20 cellular contexts compared by ENCODE assay signal in the genomic region with DNA sequence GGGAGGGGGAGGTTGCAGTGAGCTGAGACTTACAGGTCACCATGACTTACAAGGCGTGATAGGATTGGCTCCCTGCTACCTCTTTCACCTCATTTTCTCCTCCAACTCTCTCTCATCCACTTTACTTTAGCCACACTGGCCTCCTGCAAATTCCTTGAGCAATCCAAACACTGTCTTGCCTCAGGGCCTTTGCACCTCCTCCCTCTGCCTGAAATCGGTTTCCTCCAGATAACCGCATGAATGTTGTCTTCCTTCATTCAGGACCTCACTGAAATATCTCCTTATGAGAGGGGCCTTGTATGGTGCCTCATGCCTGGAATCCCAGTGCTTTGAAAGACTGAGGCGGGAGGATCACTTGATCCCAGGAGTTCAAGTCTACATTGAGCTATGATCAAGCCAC. TPM values are rescaled to one million over a fixed set of nuclear protein-coding genes. Genes with fewer than 3 reads are reported as not detected.
DNase-seq lines count a peak whose midpoint lies in the region; ATAC-seq and TF ChIP-seq lines count a peak whose summit lies in the region.
"Had no signal": no experiment of that assay in that cellular context is flagged by ENCODE, and none has a peak within 500 bp of the region (broad histone marks: within the 10 kb centered on the region; RNA-seq: fewer than 3 reads in every experiment).

No MANE protein-coding gene starts in this region.

- CTCF ChIA-PET in PC-3 (lab: Charles Lee): no interaction called here

- H3K27ac Mint-ChIP-seq in natural killer cell treated with Interleukin-12 subunit alpha and Interleukin-12 subunit beta and Interleukin-15 and Interleukin-18, amount 100 ng/mL, for 72 hours: no peak overlapping the region
- H3K27ac Mint-ChIP-seq in natural killer cell (no peak overlapping the region), osteocyte (ENCODE audit: unreplicated experiment) (no peak overlapping the region)
- peak overlapping the region; percentile 32 for H3K27ac Mint-ChIP-seq in stimulated activated naive B cell treated with anti-CD40 and anti-IgM and Interleukin-4, amounts not matched to agents 10 μg/mL and 1 μg/mL and 100 μg/mL, for 72 hours
- H3K27ac Mint-ChIP-seq: B cell; CD4-positive, alpha-beta T cell; CD8-positive, alpha-beta T cell had no signal

- H3K79me2 ChIP-seq in PC-3 (ENCODE audit: low read length): no peaks in the 10 kb centered on the region

- H4K20me1 ChIP-seq in PC-3 (ENCODE audit: low read length): no peaks in the 10 kb centered on the region

- no peak overlapping the region for H3K4me2 ChIP-seq in PC-3 (ENCODE audit: low read length)

- no peak for ATAC-seq in natural killer cell treated with Interleukin-12 subunit alpha and Interleukin-12 subunit beta and Interleukin-15 and Interleukin-18, amount 100 ng/mL, for 72 hours
- no peak for ATAC-seq in natural killer cell
- no peak for ATAC-seq in stimulated activated naive B cell treated with anti-CD40 and anti-IgM and Interleukin-4, amounts not matched to agents 10 μg/mL and 1 μg/mL and 100 μg/mL, for 72 hours (replicated peaks)
- ATAC-seq in GM19452 (IDR thresholded peaks at IDR 0.05; ENCODE audit: unreplicated experiment): no peak
- ATAC-seq in PC-3: no peak
- ATAC-seq: CD8-positive, alpha-beta T cell had no signal

- intact Hi-C loops in natural killer cell (cut with micrococcal nuclease): loop anchor here (5.0 kb wide), 1 partner anchor 35 kb away; no protein-coding TSS in a partner anchor
- intact Hi-C loops in PC-3 (cut with micrococcal nuclease): no loop called here

- no peaks in the 10 kb centered on the region for H3K36me3 Mint-ChIP-seq in natural killer cell treated with Interleukin-12 subunit alpha and Interleukin-12 subunit beta and Interleukin-15 and Interleukin-18, amount 100 ng/mL, for 72 hours
- H3K36me3 Mint-ChIP-seq in natural killer cell (no peaks in the 10 kb centered on the region), osteocyte (ENCODE audit: unreplicated experiment) (no peaks in the 10 kb centered on the region)
- peaks cover 0 to 1% of the 10 kb centered on the region in 2 donors for H3K36me3 Mint-ChIP-seq in stimulated activated naive B cell treated with anti-CD40 and anti-IgM and Interleukin-4, amounts not matched to agents 10 μg/mL and 1 μg/mL and 100 μg/mL, for 72 hours
- H3K36me3 Mint-ChIP-seq: CD8-positive, alpha-beta T cell had no signal

- no peaks in the 10 kb centered on the region for H3K9me3 Mint-ChIP-seq in natural killer cell treated with Interleukin-12 subunit alpha and Interleukin-12 subunit beta and Interleukin-15 and Interleukin-18, amount 100 ng/mL, for 72 hours
- H3K9me3 Mint-ChIP-seq in natural killer cell (no peaks in the 10 kb centered on the region), osteocyte (ENCODE audit: unreplicated experiment) (no peaks in the 10 kb centered on the region)
- no peaks in the 10 kb centered on the region for H3K9me3 Mint-ChIP-seq in stimulated activated naive B cell treated with anti-CD40 and anti-IgM and Interleukin-4, amounts not matched to agents 10 μg/mL and 1 μg/mL and 100 μg/mL, for 72 hours
- H3K9me3 Mint-ChIP-seq: CD4-positive, alpha-beta T cell; CD8-positive, alpha-beta T cell had no signal

- peaks cover 45 to 70% of the 10 kb centered on the region in 2 donors for H3K27me3 Mint-ChIP-seq in natural killer cell treated with Interleukin-12 subunit alpha and Interleukin-12 subunit beta and Interleukin-15 and Interleukin-18, amount 100 ng/mL, for 72 hours
- H3K27me3 Mint-ChIP-seq in natural killer cell (ENCODE audit: low read depth in 2 of 2): peaks cover 52 to 54% of the 10 kb centered on the region in 2 donors
- peaks cover 70% of the 10 kb centered on the region for H3K27me3 Mint-ChIP-seq in osteocyte (ENCODE audit: unreplicated experiment)
- H3K27me3 Mint-ChIP-seq in stimulated activated naive B cell treated with anti-CD40 and anti-IgM and Interleukin-4, amounts not matched to agents 10 μg/mL and 1 μg/mL and 100 μg/mL, for 72 hours: peaks cover 49 to 59% of the 10 kb centered on the region in 2 donors

- no peaks in the 10 kb centered on the region for H3K9me2 ChIP-seq in PC-3 (replicated peaks; ENCODE audit: low read length)

- no peaks in the 10 kb centered on the region for H3K9me3 ChIP-seq in PC-3 (ENCODE audit: low read length)
- H3K9me3 ChIP-seq: BLaER1 treated with 17β-estradiol and CSF1 and Interleukin-3, amounts not matched to agents 10 nM and 100 nM; Caco-2 had no signal

- no peak overlapping the region for H3K9ac ChIP-seq in PC-3 (ENCODE audit: low read length)
- H3K9ac ChIP-seq: BLaER1 treated with 17β-estradiol and CSF1 and Interleukin-3, amounts not matched to agents 10 nM and 100 nM had no signal

- H3K27me3 ChIP-seq in PC-3 (ENCODE audit: low read length): no peaks in the 10 kb centered on the region

- H3K4me3 ChIP-seq in PC-3 (ENCODE audit: low read length): no peak overlapping the region
- H3K4me3 ChIP-seq: BLaER1 treated with 17β-estradiol and CSF1 and Interleukin-3, amounts not matched to agents 10 nM and 100 nM had no signal

- H3K4me3 Mint-ChIP-seq in natural killer cell treated with Interleukin-12 subunit alpha and Interleukin-12 subunit beta and Interleukin-15 and Interleukin-18, amount 100 ng/mL, for 72 hours: no peak overlapping the region
- H3K4me3 Mint-ChIP-seq in natural killer cell (no peak overlapping the region), osteocyte (ENCODE audit: unreplicated experiment) (no peak overlapping the region)
- no peak overlapping the region for H3K4me3 Mint-ChIP-seq in stimulated activated naive B cell treated with anti-CD40 and anti-IgM and Interleukin-4, amounts not matched to agents 10 μg/mL and 1 μg/mL and 100 μg/mL, for 72 hours
- H3K4me3 Mint-ChIP-seq: B cell; CD4-positive, alpha-beta T cell; CD8-positive, alpha-beta T cell had no signal

- no peaks in the 10 kb centered on the region for H3K36me3 ChIP-seq in PC-3 (ENCODE audit: low read depth, low read length)
- H3K36me3 ChIP-seq: BLaER1 treated with 17β-estradiol and CSF1 and Interleukin-3, amounts not matched to agents 10 nM and 100 nM had no signal

- peak; percentile 29 for DNase-seq in natural killer cell treated with Interleukin-12 subunit alpha and Interleukin-12 subunit beta and Interleukin-15 and Interleukin-18, amount 100 ng/mL, for 72 hours (ENCODE audit: low spot score)
- DNase-seq in natural killer cell: no peak
- peak; percentile 27 for DNase-seq in RPMI7951 (ENCODE audit: low read depth)
- peak; percentile 42 for DNase-seq in osteocyte (ENCODE audit: extremely low spot score, unreplicated experiment)
- DNase-seq in stimulated activated naive B cell treated with anti-CD40 and anti-IgM and Interleukin-4, amounts not matched to agents 10 μg/mL and 1 μg/mL and 100 μg/mL, for 72 hours: no peak
- no peak for DNase-seq in SIG-M5 treated with dmso at 0.1 percent for 504 hours (lab: John Stamatoyannopoulos, UW; ENCODE audit: unreplicated experiment)
- no peak for DNase-seq in PC-3
- DNase-seq: 8988T; AML-193; Caco-2; Calu3; CD4-positive, alpha-beta T cell; CD8-positive, alpha-beta T cell; DMS79 treated with DMSO at 0.1 percent for 48 hours; GF-D8 had no signal

- H3K27ac ChIP-seq in PC-3 (ENCODE audit: low read length): no peak overlapping the region
- H3K27ac ChIP-seq: BLaER1 treated with 17β-estradiol and CSF1 and Interleukin-3, amounts not matched to agents 10 nM and 100 nM; C4-2B had no signal

- peaks cover 9 to 10% of the 10 kb centered on the region in 2 donors for H3K4me1 Mint-ChIP-seq in natural killer cell treated with Interleukin-12 subunit alpha and Interleukin-12 subunit beta and Interleukin-15 and Interleukin-18, amount 100 ng/mL, for 72 hours (ENCODE audit: low read depth in 2 of 2)
- peaks cover 8 to 10% of the 10 kb centered on the region in 2 donors for H3K4me1 Mint-ChIP-seq in natural killer cell
- H3K4me1 Mint-ChIP-seq in osteocyte (ENCODE audit: unreplicated experiment): peaks cover 10% of the 10 kb centered on the region
- peaks cover 8 to 18% of the 10 kb centered on the region in 2 donors for H3K4me1 Mint-ChIP-seq in stimulated activated naive B cell treated with anti-CD40 and anti-IgM and Interleukin-4, amounts not matched to agents 10 μg/mL and 1 μg/mL and 100 μg/mL, for 72 hours

- no peak for TF ChIP-seq CTCF in natural killer cell (IDR thresholded peaks at IDR 0.05)
- no peak for TF ChIP-seq CTCF in osteocyte (IDR thresholded peaks at IDR 0.05)
- no peak for TF ChIP-seq CTCF in PC-3 (conservative IDR thresholded peaks at IDR 0.05; ENCODE audit: low read depth, low read length)

- no peak overlapping the region for H2AFZ ChIP-seq in PC-3 (ENCODE audit: low read length)

- no peaks in the 10 kb centered on the region for H3F3A ChIP-seq in PC-3 (ENCODE audit: low read length, unreplicated experiment)

- H3K4me1 ChIP-seq in PC-3 (ENCODE audit: insufficient read depth, low read length): peaks cover 6% of the 10 kb centered on the region; the same call in 1 of the 2 replicates

- BruUV-seq in PC-3 (replicated peaks; lab: Mats Ljungman, UMichigan): no TSS peak

- POLR2A ChIA-PET in PC-3 (lab: Charles Lee; ENCODE audit: unreplicated experiment): interaction anchor here (0.7 kb wide), 1 partner anchor 1529 kb away, joined by 5 read pairs; no protein-coding TSS in a partner anchor

RNA-seq across cellular contexts. Expression of a gene that starts 21.8 kb away (rescaled TPM):
- total RNA-seq in natural killer cell treated with Interleukin-12 subunit alpha and Interleukin-12 subunit beta and Interleukin-15 and Interleukin-18, amount 100 ng/mL, for 72 hours: not detected
- total RNA-seq in natural killer cell: 1 to 10 TPM in 2 of 3 donors, under 1 TPM in 1; 0.92 to 2.9 (median 2.9) TPM
- 0.72 and 1.4 TPM in 2 replicates for total RNA-seq in RPMI7951 (2014; rRNA removed; shearing (Covaris generic))
- not detected in 2 replicates for total RNA-seq in osteocyte
- 0.40 and 3.3 TPM in 2 replicates for total RNA-seq in PC-3 (2014; rRNA removed)

RNA-seq across cellular contexts. Expression of a gene that starts 42.8 kb away (rescaled TPM):
- not detected for total RNA-seq in natural killer cell treated with Interleukin-12 subunit alpha and Interleukin-12 subunit beta and Interleukin-15 and Interleukin-18, amount 100 ng/mL, for 72 hours
- total RNA-seq in natural killer cell (not detected), osteocyte (0.42 and 0.64 TPM in 2 replicates), PC-3 (2014; rRNA removed) (not detected in 2 replicates)
- total RNA-seq in RPMI7951 (2014; rRNA removed; shearing (Covaris generic)): 3.4 and 4.2 TPM in 2 replicates
- total RNA-seq: A673; Calu3; CD4-positive, alpha-beta T cell; CD8-positive, alpha-beta T cell had no signal

RNA-seq across cellular contexts. Expression of a gene that starts 57.0 kb away (rescaled TPM):
- total RNA-seq in natural killer cell treated with Interleukin-12 subunit alpha and Interleukin-12 subunit beta and Interleukin-15 and Interleukin-18, amount 100 ng/mL, for 72 hours: not detected
- total RNA-seq in natural killer cell: not detected
- 0.12 and 0.20 TPM in 2 replicates for total RNA-seq in RPMI7951 (2014; rRNA removed; shearing (Covaris generic))
- not detected in 2 replicates for total RNA-seq in osteocyte
- 0.11 and 0.35 TPM in 2 replicates for total RNA-seq in PC-3 (2014; rRNA removed)
- total RNA-seq: B cell; CD4-positive, alpha-beta T cell; CD8-positive, alpha-beta T cell had no signal

Comparison
In these comparisons a context has a peak if more than half of its experiments do, and no peak if none do; other contexts are left out.
1. DNase-seq: peak in natural killer cell treated with Interleukin-12 subunit alpha and Interleukin-12 subunit beta and Interleukin-15 and Interleukin-18, amount 100 ng/mL, for 72 hours (single experiment), RPMI7951 (single experiment) and osteocyte (single experiment); none in natural killer cell (single experiment), stimulated activated naive B cell treated with anti-CD40 and anti-IgM and Interleukin-4, amounts not matched to agents 10 μg/mL and 1 μg/mL and 100 μg/mL, for 72 hours (single experiment), SIG-M5 treated with dmso at 0.1 percent for 504 hours (single experiment) and PC-3 (single experiment).